In the genomic region with DNA sequence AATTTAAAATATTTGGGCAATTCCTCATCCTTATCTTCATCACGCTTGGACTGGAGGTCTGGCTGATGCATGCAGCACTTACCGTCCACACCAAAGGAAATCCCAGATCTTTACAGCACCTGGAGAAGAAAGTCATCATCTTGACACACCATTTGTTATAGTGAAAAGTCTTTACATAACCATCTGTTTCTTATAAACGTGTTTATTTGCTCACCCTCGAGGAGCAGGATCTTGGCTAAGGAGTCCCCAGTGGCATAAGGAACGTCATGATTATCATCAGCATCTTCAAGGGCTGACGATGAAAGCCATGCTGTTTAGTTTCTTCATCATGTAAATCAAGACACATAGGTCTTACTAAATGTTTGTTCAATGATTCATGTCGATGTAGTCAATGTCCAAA, we compare ENCODE assay signal across 24 cellular contexts.
DNase-seq lines count a peak whose midpoint lies in the region; ATAC-seq and TF ChIP-seq lines count a peak whose summit lies in the region.
"Had no signal": no experiment of that assay in that cellular context is flagged by ENCODE, and none has a peak within 500 bp of the region (broad histone marks: within the 10 kb centered on the region; RNA-seq: fewer than 3 reads in every experiment).

No MANE protein-coding gene starts in this region.

- H3F3A ChIP-seq in GM23248 (ENCODE audit: insufficient read depth), result peaks cover 17% of the 10 kb centered on the region

- H3K79me2 ChIP-seq in GM23248 (ENCODE audit: insufficient read depth), result no peaks in the 10 kb centered on the region

- H2AFZ ChIP-seq in GM23248, result no peak overlapping the region

- no peak for TF ChIP-seq CTCF in AG09309 (IDR thresholded peaks at IDR 0.05; ENCODE audit: control insufficient read depth, insufficient read depth, low read depth, low read length, missing control alignments)

- H3K4me3 ChIP-seq in AG09309 (ENCODE audit: control insufficient read depth, low read depth, low read length), result no peak overlapping the region
- 0 out of 2 replicates have a peak overlapping the region, but pooled peaks have one; percentile 8 for H3K4me3 ChIP-seq in GM23248
- H3K4me3 ChIP-seq: ascending aorta, esophagus squamous epithelium, MG63 had no signal

- H3K27me3 Mint-ChIP-seq in T-helper 17 cell, result peaks cover 31% of the 10 kb centered on the region
- H3K27me3 Mint-ChIP-seq: activated CD8-positive, alpha-beta T cell treated with anti-CD3 and anti-CD28 coated beads for 36 hours; activated naive CD4-positive, alpha-beta T cell treated with anti-CD3 and anti-CD28 coated beads, Interleukin-2, amount 50 U/mL, for 24 hours; natural killer cell treated with Interleukin-12 subunit alpha and Interleukin-12 subunit beta and Interleukin-15 and Interleukin-18, amount 100 ng/mL, for 72 hours; stimulated activated naive CD8-positive, alpha-beta T cell treated with anti-CD3 and anti-CD28 coated beads, Interleukin-15, amount 100 ng/mL, for 72 hours had no signal

- peaks cover 2% of the 10 kb centered on the region for H3K36me3 Mint-ChIP-seq in T-helper 17 cell (ENCODE audit: low read depth)
- H3K36me3 Mint-ChIP-seq: activated naive CD4-positive, alpha-beta T cell treated with anti-CD3 and anti-CD28 coated beads, Interleukin-2, amount 50 U/mL, for 24 hours; natural killer cell treated with Interleukin-12 subunit alpha and Interleukin-12 subunit beta and Interleukin-15 and Interleukin-18, amount 100 ng/mL, for 72 hours had no signal

- peaks cover 29% of the 10 kb centered on the region for H3K4me1 ChIP-seq in GM23248 (ENCODE audit: insufficient read depth)
- H3K4me1 ChIP-seq: ascending aorta, esophagus squamous epithelium had no signal

- DNase-seq in AG09309 (ENCODE audit: low read depth) (peak; percentile 18), GM23248 (peak; percentile 85), brain pericyte (ENCODE audit: low read depth, low spot score) (peak; percentile 7), islet precursor cell (peak; percentile 73), NCI-H1417 treated with DMSO at 0.1 percent for 48 hours (lab: John Stamatoyannopoulos, UW) (no peak), T-helper 17 cell (no peak)
- no peak for DNase-seq in activated CD4-positive, alpha-beta T cell treated with anti-CD3 and anti-CD28 coated beads, Interleukin-2, amount 50 U/mL, for 48 hours
- DNase-seq: activated CD8-positive, alpha-beta T cell treated with anti-CD3 and anti-CD28 coated beads for 36 hours; central memory CD4-positive, alpha-beta T cell; dermis blood vessel endothelial cell; esophagus squamous epithelium; KG1; MG63; NCI-H1417; NCI-H2081 treated with DMSO at 0.1 percent for 48 hours; NCI-H226; stimulated activated naive CD8-positive, alpha-beta T cell treated with anti-CD3 and anti-CD28 coated beads, Interleukin-15, amount 100 ng/mL, for 72 hours; T-helper 1 cell had no signal

- no peaks in the 10 kb centered on the region for H3K9me2 ChIP-seq in GM23248 (ENCODE audit: insufficient read depth)

- WGBS in GM23248 (ENCODE audit: low coverage in 1 of 2, low lambda C conversion rate in 2 of 2, missing lambda C conversion rate in 2 of 2), 2 experiments, result 1 to 2% methylated on average over 7 of the region's 7 CpGs

- no peaks in the 10 kb centered on the region for H3K36me3 ChIP-seq in GM23248 (ENCODE audit: low read depth)
- H3K36me3 ChIP-seq: ascending aorta, esophagus squamous epithelium, MG63 had no signal

- no peak overlapping the region for H3K27ac Mint-ChIP-seq in T-helper 17 cell
- H3K27ac Mint-ChIP-seq: activated CD8-positive, alpha-beta T cell treated with anti-CD3 and anti-CD28 coated beads for 36 hours; activated naive CD4-positive, alpha-beta T cell treated with anti-CD3 and anti-CD28 coated beads, Interleukin-2, amount 50 U/mL, for 24 hours; activated T-helper 2 cell treated with anti-CD3 and anti-CD28 coated beads, Interferon-gamma antibody, Interleukin-2, Interleukin-4, amounts not matched to agents 10 μg/mL and 5 μg/mL and 100 μg/mL, durations not matched to agents 14 hours and 24 hours and 36 hours; natural killer cell treated with Interleukin-12 subunit alpha and Interleukin-12 subunit beta and Interleukin-15 and Interleukin-18, amount 100 ng/mL, for 72 hours; stimulated activated naive CD8-positive, alpha-beta T cell treated with anti-CD3 and anti-CD28 coated beads, Interleukin-15, amount 100 ng/mL, for 72 hours had no signal

- H3K4me1 Mint-ChIP-seq in T-helper 17 cell, result no peaks in the 10 kb centered on the region
- H3K4me1 Mint-ChIP-seq: activated naive CD4-positive, alpha-beta T cell treated with anti-CD3 and anti-CD28 coated beads, Interleukin-2, amount 50 U/mL, for 24 hours; stimulated activated naive CD8-positive, alpha-beta T cell treated with anti-CD3 and anti-CD28 coated beads, Interleukin-15, amount 100 ng/mL, for 72 hours had no signal

- no peak overlapping the region for H3K4me3 Mint-ChIP-seq in T-helper 17 cell
- H3K4me3 Mint-ChIP-seq: activated CD8-positive, alpha-beta T cell treated with anti-CD3 and anti-CD28 coated beads for 36 hours; activated naive CD4-positive, alpha-beta T cell treated with anti-CD3 and anti-CD28 coated beads, Interleukin-2, amount 50 U/mL, for 24 hours; natural killer cell treated with Interleukin-12 subunit alpha and Interleukin-12 subunit beta and Interleukin-15 and Interleukin-18, amount 100 ng/mL, for 72 hours; stimulated activated naive CD8-positive, alpha-beta T cell treated with anti-CD3 and anti-CD28 coated beads, Interleukin-15, amount 100 ng/mL, for 72 hours had no signal

- ATAC-seq in HG03442 (IDR thresholded peaks at IDR 0.05; ENCODE audit: unreplicated experiment) (no peak), T-helper 17 cell (no peak)
- ATAC-seq: activated CD4-positive, CD25-positive, alpha-beta regulatory T cell treated with anti-CD3 and anti-CD28 coated beads, Interleukin-2, amount 50 U/mL, for 24 hours; activated CD8-positive, alpha-beta T cell treated with anti-CD3 and anti-CD28 coated beads for 36 hours; natural killer cell treated with Interleukin-12 subunit alpha and Interleukin-12 subunit beta and Interleukin-15 and Interleukin-18, amount 100 ng/mL, for 72 hours; stimulated activated naive CD8-positive, alpha-beta T cell treated with anti-CD3 and anti-CD28 coated beads, Interleukin-15, amount 100 ng/mL, for 72 hours had no signal

- no peaks in the 10 kb centered on the region; the same call in 1 of the 2 replicates for H3K27me3 ChIP-seq in GM23248 (replicated peaks; ENCODE audit: insufficient read depth)
- H3K27me3 ChIP-seq: ascending aorta, MG63 had no signal

- in situ Hi-C loops in GM23248 (cut with MboI), result no loop called here

- H3K4me2 ChIP-seq in GM23248 (ENCODE audit: unreplicated experiment), result peak overlapping the region; percentile 40

- H4K20me1 ChIP-seq in GM23248 (ENCODE audit: insufficient read depth), result no peaks in the 10 kb centered on the region

- H3K27ac ChIP-seq in GM23248, result peak overlapping the region; percentile 28
- H3K27ac ChIP-seq: ascending aorta, esophagus squamous epithelium had no signal

- no peaks in the 10 kb centered on the region for H3K9me3 ChIP-seq in GM23248 (ENCODE audit: low read depth)
- no peaks in the 10 kb centered on the region for H3K9me3 ChIP-seq in T-helper 17 cell (ENCODE audit: control insufficient read depth, low read length, poor library complexity, severe bottlenecking)
- H3K9me3 ChIP-seq: ascending aorta, esophagus squamous epithelium, MG63 had no signal

- no peak overlapping the region for H3K9ac ChIP-seq in GM23248

Comparison
In these comparisons a context has a peak if more than half of its experiments do, and no peak if none do; other contexts are left out.
1. DNase-seq: peak in AG09309 (single experiment), GM23248 (single experiment), brain pericyte (single experiment) and islet precursor cell (single experiment); none in NCI-H1417 treated with DMSO at 0.1 percent for 48 hours (single experiment), activated CD4-positive, alpha-beta T cell treated with anti-CD3 and anti-CD28 coated beads, Interleukin-2, amount 50 U/mL, for 48 hours (0 of 2) and T-helper 17 cell (0 of 3).